In the genomic region with DNA sequence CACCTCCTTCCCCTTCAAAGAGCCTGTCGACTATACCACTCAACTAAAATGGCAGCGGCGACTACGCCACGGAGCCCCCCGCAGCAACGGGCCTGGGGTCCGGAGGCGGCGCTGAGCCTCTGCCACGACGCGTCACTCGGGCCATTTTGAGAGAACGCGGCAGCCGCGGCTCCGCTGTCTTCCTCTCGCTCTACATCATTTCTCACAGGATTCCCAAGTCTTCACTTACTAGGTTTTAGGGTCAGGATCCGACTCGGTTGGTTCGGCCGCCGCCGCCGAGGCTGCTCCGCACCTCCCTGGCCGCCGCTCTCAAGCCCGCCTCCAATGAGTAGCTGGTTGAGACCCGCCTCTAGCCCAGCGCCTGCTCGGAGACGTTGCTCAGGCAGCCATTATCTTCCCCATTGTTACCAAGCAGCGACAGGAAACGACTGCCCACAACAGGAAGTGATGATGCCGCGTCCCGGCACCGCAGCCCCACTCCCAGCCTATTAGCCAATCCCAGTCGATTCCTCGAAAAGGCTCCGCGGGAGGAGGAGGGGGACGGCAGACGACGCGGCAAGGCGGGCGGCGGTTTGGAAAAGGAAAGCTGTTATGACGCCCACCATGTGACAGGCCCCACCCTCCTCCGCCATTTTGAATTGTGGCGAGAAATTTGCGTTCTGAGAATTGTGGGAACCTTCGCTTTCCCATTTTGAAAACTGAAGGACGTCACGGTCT, we compare ENCODE assay signal across 8 cellular contexts. TPM values are rescaled to one million over a fixed set of nuclear protein-coding genes. Genes with fewer than 3 reads are reported as not detected.
DNase-seq lines count a peak whose midpoint lies in the region; ATAC-seq and TF ChIP-seq lines count a peak whose summit lies in the region.

A gene with protein sequence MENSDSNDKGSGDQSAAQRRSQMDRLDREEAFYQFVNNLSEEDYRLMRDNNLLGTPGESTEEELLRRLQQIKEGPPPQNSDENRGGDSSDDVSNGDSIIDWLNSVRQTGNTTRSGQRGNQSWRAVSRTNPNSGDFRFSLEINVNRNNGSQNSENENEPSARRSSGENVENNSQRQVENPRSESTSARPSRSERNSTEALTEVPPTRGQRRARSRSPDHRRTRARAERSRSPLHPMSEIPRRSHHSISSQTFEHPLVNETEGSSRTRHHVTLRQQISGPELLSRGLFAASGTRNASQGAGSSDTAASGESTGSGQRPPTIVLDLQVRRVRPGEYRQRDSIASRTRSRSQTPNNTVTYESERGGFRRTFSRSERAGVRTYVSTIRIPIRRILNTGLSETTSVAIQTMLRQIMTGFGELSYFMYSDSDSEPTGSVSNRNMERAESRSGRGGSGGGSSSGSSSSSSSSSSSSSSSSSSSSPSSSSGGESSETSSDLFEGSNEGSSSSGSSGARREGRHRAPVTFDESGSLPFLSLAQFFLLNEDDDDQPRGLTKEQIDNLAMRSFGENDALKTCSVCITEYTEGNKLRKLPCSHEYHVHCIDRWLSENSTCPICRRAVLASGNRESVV (minus strand): TSS at position 432 of the 717 bp plus-strand sequence. CDS start 18,647 bp downstream, outside the sequence.

- peak within 1 kb of the TSS; percentile 90 for H3K9ac ChIP-seq in skeletal muscle tissue (ENCODE audit: low read depth in 1 of 3, low read length in 3 of 3)

- peaks cover 51% of the 10 kb centered on the region for H3K79me2 ChIP-seq in ACC112 (ENCODE audit: control insufficient read depth, insufficient read depth, low read length, unreplicated experiment)

- H3K9me3 ChIP-seq in breast epithelium (no peaks in the 10 kb centered on the region), iPS-18c (ENCODE audit: control insufficient read depth, insufficient read depth, low read length) (peaks cover 5% of the 10 kb centered on the region), skeletal muscle tissue (ENCODE audit: control insufficient read depth in 3 of 3, low read length in 3 of 3) (no peaks in the 10 kb centered on the region)

- TF ChIP-seq CTCF in VCaP (conservative IDR thresholded peaks at IDR 0.05) (no peak), breast epithelium (IDR thresholded peaks at IDR 0.05) (no peak)

- TF ChIP-seq POLR2A in breast epithelium (IDR thresholded peaks at IDR 0.05) = peak; percentile 63

- no peaks in the 10 kb centered on the region for H3K27me3 ChIP-seq in ACC112 (ENCODE audit: insufficient read depth, low read length)
- H3K27me3 ChIP-seq in breast epithelium = peaks cover 0 to 5% of the 10 kb centered on the region in 2 donors
- no peaks in the 10 kb centered on the region for H3K27me3 ChIP-seq in skeletal muscle tissue (ENCODE audit: control insufficient read depth in 3 of 3, insufficient read depth in 3 of 3, low read length in 3 of 3)

- DNase-seq in NCI-H2196 treated with DMSO at 0.1 percent for 48 hours (lab: John Stamatoyannopoulos, UW; ENCODE audit: unreplicated experiment) = peak; percentile 78
- peak; percentile 91 to 95 for DNase-seq in breast epithelium (ENCODE audit: low spot score in 2 of 2)

- intact Hi-C loops in breast epithelium (cut with DNase I; ENCODE audit: low total_unique reads) = no loop called here

- H3K4me3 ChIP-seq in ACC112 (ENCODE audit: low read depth, low read length) (peak within 1 kb of the TSS; percentile 94), breast epithelium (peak within 1 kb of the TSS; percentile 74 to 78 (median 77)), iPS-18c (ENCODE audit: insufficient read depth, low read depth, low read length) (peak within 1 kb of the TSS; percentile 80), skeletal muscle tissue (ENCODE audit: low read length in 3 of 3) (peak within 1 kb of the TSS; percentile 80 to 83 (median 83))

- ATAC-seq in GM18870 (IDR thresholded peaks at IDR 0.05; ENCODE audit: unreplicated experiment) = peak; percentile 92
- ATAC-seq in HG03135 (IDR thresholded peaks at IDR 0.05; ENCODE audit: unreplicated experiment) = peak; percentile 93

- H3K36me3 ChIP-seq in ACC112 (ENCODE audit: insufficient read depth, low read length) = peaks cover 12% of the 10 kb centered on the region
- no peaks in the 10 kb centered on the region for H3K36me3 ChIP-seq in breast epithelium
- no peaks in the 10 kb centered on the region for H3K36me3 ChIP-seq in skeletal muscle tissue (ENCODE audit: control insufficient read depth in 3 of 3, insufficient read depth in 3 of 3, low read length in 3 of 3)

- H2AFZ ChIP-seq in ACC112 (ENCODE audit: low read length, unreplicated experiment) = peak within 1 kb of the TSS; percentile 14

- H3K4me1 ChIP-seq in ACC112 (ENCODE audit: control insufficient read depth, insufficient read depth, low read length, unreplicated experiment) = no peaks in the 10 kb centered on the region
- no peaks in the 10 kb centered on the region for H3K4me1 ChIP-seq in breast epithelium
- no peaks in the 10 kb centered on the region for H3K4me1 ChIP-seq in skeletal muscle tissue (ENCODE audit: control insufficient read depth in 3 of 3, insufficient read depth in 3 of 3, low read length in 3 of 3)

- H3K27ac ChIP-seq in ACC112 (ENCODE audit: low read depth, low read length) (peak within 1 kb of the TSS; percentile 95), VCaP (peak within 1 kb of the TSS; percentile 92), breast epithelium (peak within 1 kb of the TSS; percentile 98 to 99), skeletal muscle tissue (ENCODE audit: low read depth, low read length) (peak within 1 kb of the TSS; percentile 99)

RNA-seq across cellular contexts. Expression of the gene that starts here (rescaled TPM):
- total RNA-seq in breast epithelium (10 to 100 TPM; 32.1 to 45.1 (median 33.8) TPM), skeletal muscle tissue (32.9 TPM)

Comparison
In these comparisons a context has a peak if more than half of its experiments do, and no peak if none do; other contexts are left out.
1. Peak in every context shown above with its lines: DNase-seq, ATAC-seq, H3K4me3 ChIP-seq and H3K27ac ChIP-seq.